In the genomic region with DNA sequence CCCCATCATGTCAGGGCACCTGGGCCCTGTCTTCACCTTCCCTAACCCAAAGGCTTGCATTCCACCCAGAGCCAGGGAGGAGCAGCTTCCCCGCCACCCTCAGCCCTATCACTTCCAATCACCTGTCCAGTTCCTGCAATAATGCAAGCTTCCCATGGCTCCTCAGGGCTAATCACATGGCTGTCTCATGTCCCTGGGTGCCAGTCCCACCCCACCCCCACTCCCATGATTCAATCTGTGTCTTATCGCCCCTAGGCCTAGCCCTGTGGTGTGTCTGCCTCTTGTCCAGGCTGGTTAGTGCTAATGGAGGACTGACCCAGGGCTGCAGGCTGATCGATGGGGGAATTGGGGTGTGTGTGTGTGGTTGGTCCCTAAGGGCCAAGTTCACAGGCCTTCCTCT, we compare ENCODE assay signal across 1 cellular context.
A peak's percentile ranks its signal among the peaks of the same experiment; 100 is the strongest.
TF ChIP-seq lines count a peak whose summit lies in the region.

No MANE protein-coding gene starts in this region.

TF ChIP-seq in K562, 482 proteins besides CTCF, POLR2A, EP300 and RAD21 (continued from another document):
- TF ChIP-seq PCBP2 (IDR thresholded peaks at IDR 0.05; ENCODE audit: low read depth, low read length, poor library complexity, severe bottlenecking) (no peak), HMG20B (CRISPR knock-in tag; IDR thresholded peaks at IDR 0.05) (no peak), POLR2AphosphoS2 (IDR thresholded peaks at IDR 0.05; ENCODE audit: low read length) (no peak), ZBTB12 (CRISPR knock-in tag; IDR thresholded peaks at IDR 0.05) (no peak), ZNF766 (CRISPR knock-in tag; conservative IDR thresholded peaks at IDR 0.05) (0 out of 2 replicates have a peak, but pooled peaks have one; percentile 53), FOXP1 (CRISPR knock-in tag; IDR thresholded peaks at IDR 0.05) (no peak), AFF4 (CRISPR knock-in tag; IDR thresholded peaks at IDR 0.05) (no peak)
- TF ChIP-seq, protein P1, sequence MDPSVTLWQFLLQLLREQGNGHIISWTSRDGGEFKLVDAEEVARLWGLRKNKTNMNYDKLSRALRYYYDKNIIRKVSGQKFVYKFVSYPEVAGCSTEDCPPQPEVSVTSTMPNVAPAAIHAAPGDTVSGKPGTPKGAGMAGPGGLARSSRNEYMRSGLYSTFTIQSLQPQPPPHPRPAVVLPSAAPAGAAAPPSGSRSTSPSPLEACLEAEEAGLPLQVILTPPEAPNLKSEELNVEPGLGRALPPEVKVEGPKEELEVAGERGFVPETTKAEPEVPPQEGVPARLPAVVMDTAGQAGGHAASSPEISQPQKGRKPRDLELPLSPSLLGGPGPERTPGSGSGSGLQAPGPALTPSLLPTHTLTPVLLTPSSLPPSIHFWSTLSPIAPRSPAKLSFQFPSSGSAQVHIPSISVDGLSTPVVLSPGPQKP (CRISPR knock-in tag; IDR thresholded peaks at IDR 0.05) = no peak
- TF ChIP-seq, protein P2, sequence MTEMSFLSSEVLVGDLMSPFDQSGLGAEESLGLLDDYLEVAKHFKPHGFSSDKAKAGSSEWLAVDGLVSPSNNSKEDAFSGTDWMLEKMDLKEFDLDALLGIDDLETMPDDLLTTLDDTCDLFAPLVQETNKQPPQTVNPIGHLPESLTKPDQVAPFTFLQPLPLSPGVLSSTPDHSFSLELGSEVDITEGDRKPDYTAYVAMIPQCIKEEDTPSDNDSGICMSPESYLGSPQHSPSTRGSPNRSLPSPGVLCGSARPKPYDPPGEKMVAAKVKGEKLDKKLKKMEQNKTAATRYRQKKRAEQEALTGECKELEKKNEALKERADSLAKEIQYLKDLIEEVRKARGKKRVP (CRISPR knock-in tag; IDR thresholded peaks at IDR 0.05) = no peak
TF ChIP-seq in K562: peak in this region for 49.
